ENCODE assay signal across 21 cellular contexts in genomic region chr7:128310499-128310898, GRCh38. TPM values are rescaled to one million over a fixed set of nuclear protein-coding genes. Genes with fewer than 3 reads are reported as not detected.
"Had no signal": no experiment of that assay in that cellular context is flagged by ENCODE, and none has a peak within 500 bp of the region (broad histone marks: within the 10 kb centered on the region; RNA-seq: fewer than 3 reads in every experiment).

No MANE protein-coding gene starts in this region.

- H3K79me2 ChIP-seq: parathyroid adenoma had no signal

- FAIRE-seq: colon, islet of Langerhans had no signal

- H3K9me3 Mint-ChIP-seq: dendritic cell treated with granulocyte-macrophage colony-stimulating factor and Interleukin-4, amounts not matched to agents 40 ng/mL and 50 ng/mL, for 4 days; endodermal cell; natural killer cell treated with Interleukin-12 subunit alpha and Interleukin-12 subunit beta and Interleukin-15 and Interleukin-18, amount 100 ng/mL, for 72 hours had no signal

- H3K4me1 Mint-ChIP-seq: endodermal cell had no signal

- H3K27ac ChIP-seq: left lung, lower lobe of right lung, parathyroid adenoma, prostate gland, stomach, thoracic aorta had no signal

- ATAC-seq: left lung; lower lobe of right lung; natural killer cell treated with Interleukin-12 subunit alpha and Interleukin-12 subunit beta and Interleukin-15 and Interleukin-18, amount 100 ng/mL, for 72 hours; sciatic nerve had no signal

- H3K4me3 Mint-ChIP-seq: dendritic cell treated with granulocyte-macrophage colony-stimulating factor and Interleukin-4, amounts not matched to agents 40 ng/mL and 50 ng/mL, for 4 days; endodermal cell; natural killer cell treated with Interleukin-12 subunit alpha and Interleukin-12 subunit beta and Interleukin-15 and Interleukin-18, amount 100 ng/mL, for 72 hours had no signal

- H2AFZ ChIP-seq: parathyroid adenoma had no signal

- H3K27me3 Mint-ChIP-seq: dendritic cell treated with granulocyte-macrophage colony-stimulating factor and Interleukin-4, amounts not matched to agents 40 ng/mL and 50 ng/mL, for 4 days; natural killer cell treated with Interleukin-12 subunit alpha and Interleukin-12 subunit beta and Interleukin-15 and Interleukin-18, amount 100 ng/mL, for 72 hours had no signal

- H3K9me3 ChIP-seq: left lung, lower lobe of right lung, prostate gland, stomach, thoracic aorta had no signal

- DNase-seq: cerebellar nuclear complex; endodermal cell; head of caudate nucleus; hippocampal formation; left lung; lower lobe of right lung; midbrain; stimulated activated CD4-positive, alpha-beta T cell treated with anti-CD3 and anti-CD28 coated beads, Interleukin-12 subunit alpha, Interleukin-12 subunit beta, amount 100 ng/mL, for 4 hours; stimulated activated naive CD4-positive, alpha-beta T cell; stomach; substantia nigra; trophoblast cell had no signal

- H3K27me3 ChIP-seq: left lung, stomach had no signal

- H3K4me3 ChIP-seq: left lung, lower lobe of right lung, prostate gland, stomach, thoracic aorta had no signal

- H3K4me1 ChIP-seq: left lung, lower lobe of right lung, parathyroid adenoma, prostate gland, stomach had no signal

- H3K9ac ChIP-seq: parathyroid adenoma had no signal

- H3K27ac Mint-ChIP-seq: dendritic cell treated with granulocyte-macrophage colony-stimulating factor and Interleukin-4, amounts not matched to agents 40 ng/mL and 50 ng/mL, for 4 days; endodermal cell; natural killer cell treated with Interleukin-12 subunit alpha and Interleukin-12 subunit beta and Interleukin-15 and Interleukin-18, amount 100 ng/mL, for 72 hours had no signal

RNA-seq across cellular contexts. Expression of gene PRRT4, which starts 51.0 kb away (rescaled TPM):
- total RNA-seq: natural killer cell treated with Interleukin-12 subunit alpha and Interleukin-12 subunit beta and Interleukin-15 and Interleukin-18, amount 100 ng/mL, for 72 hours; renal cortical epithelial cell; stomach had no signal
